Comparison of ENCODE assay signal across 14 cellular contexts in the genomic region with DNA sequence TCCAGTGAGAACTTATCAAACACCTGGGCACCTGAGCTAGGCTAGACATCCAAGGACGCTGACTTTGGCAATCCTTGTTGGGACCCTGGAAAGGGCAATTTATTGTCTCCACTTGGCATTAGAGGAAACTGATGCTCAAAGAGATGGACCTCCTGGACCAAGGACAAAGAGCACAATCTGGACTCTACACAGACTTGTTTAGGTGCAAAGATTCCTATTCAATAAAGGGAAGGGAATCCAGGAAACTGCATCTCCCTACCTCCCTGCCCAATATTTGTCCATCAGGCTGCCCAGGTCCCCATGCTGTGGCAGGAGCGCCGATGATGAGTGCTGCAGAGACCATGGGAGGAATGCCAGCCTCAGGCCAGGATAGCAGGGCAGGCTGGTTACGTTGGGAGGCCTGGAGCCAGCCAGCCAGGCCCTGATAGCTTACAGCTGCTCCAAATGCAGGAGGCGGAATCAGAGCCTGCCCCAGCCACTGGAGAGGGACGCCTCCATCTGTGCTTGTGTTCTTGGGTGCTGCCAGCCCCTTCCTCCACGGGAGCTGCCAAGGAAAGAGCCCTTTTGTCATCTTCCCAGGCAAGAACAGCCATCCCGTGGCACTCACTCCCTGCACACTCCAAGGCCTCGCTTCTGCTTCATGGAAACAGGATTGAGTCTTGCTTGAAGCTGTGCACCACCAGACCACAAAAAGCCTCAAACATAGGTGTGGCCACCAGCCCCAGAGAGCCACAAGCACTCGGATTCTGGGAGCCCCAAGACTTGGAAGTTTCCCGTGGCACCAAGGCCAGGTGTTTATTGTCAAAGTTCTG. TPM values are rescaled to one million over a fixed set of nuclear protein-coding genes. Genes with fewer than 3 reads are reported as not detected.
DNase-seq lines count a peak whose midpoint lies in the region; ATAC-seq, FAIRE-seq and TF ChIP-seq lines count a peak whose summit lies in the region.
"Had no signal": no experiment of that assay in that cellular context is flagged by ENCODE, and none has a peak within 500 bp of the region (broad histone marks: within the 10 kb centered on the region; RNA-seq: fewer than 3 reads in every experiment).

No MANE protein-coding gene starts in this region.

- peak overlapping the region; percentile 95 for H2BK120ac ChIP-seq in IMR-90 (ENCODE audit: low read depth, low read length)

- H2BK5ac ChIP-seq in IMR-90 (ENCODE audit: low read depth, low read length, poor library complexity, severe bottlenecking), result peak overlapping the region; percentile 74

- POLR2A ChIA-PET in IMR-90 (lab: Charles Lee; ENCODE audit: unreplicated experiment) (no interaction called here), HepG2 (lab: Yijun Ruan, JAX) (interaction anchor here (1.2 to 36.8 kb wide), 9 partner anchors 14 to 152 kb away, joined by 3 to 1537 read pairs (median 9); a partner anchor contains a TSS)

- dilution Hi-C loops in IMR-90 (cut with HindIII; ENCODE audit: low sequenced_read_pairs, unreplicated experiment), result no loop called here

- peak overlapping the region; percentile 20 for H3K18ac ChIP-seq in IMR-90 (ENCODE audit: low read depth, low read length)

- H2BK15ac ChIP-seq in IMR-90 (ENCODE audit: low read depth, low read length), result peak overlapping the region; percentile 56; the same call in 2 of the 3 replicates

- peak overlapping the region; percentile 64 for H2AFZ ChIP-seq in IMR-90 (replicated peaks; ENCODE audit: low read length, poor library complexity)
- H2AFZ ChIP-seq in HepG2 (ENCODE audit: low read length), result no peak overlapping the region

- peaks cover 7% of the 10 kb centered on the region for H3K4me1 Mint-ChIP-seq in activated T-cell treated with anti-CD3 and anti-CD28 coated beads, Interleukin-2, amount 50 U/mL, for 24 hours (ENCODE audit: low read depth)
- H3K4me1 Mint-ChIP-seq: activated naive CD4-positive, alpha-beta T cell treated with anti-CD3 and anti-CD28 coated beads, Interleukin-2, amount 50 U/mL, for 24 hours had no signal

- no peak overlapping the region for H3K4me3 Mint-ChIP-seq in activated T-cell treated with anti-CD3 and anti-CD28 coated beads, Interleukin-2, amount 50 U/mL, for 24 hours
- H3K4me3 Mint-ChIP-seq: activated naive CD4-positive, alpha-beta T cell treated with anti-CD3 and anti-CD28 coated beads, Interleukin-2, amount 50 U/mL, for 24 hours; CD4-positive, CD25-positive, alpha-beta regulatory T cell; stimulated activated memory B cell treated with anti-CD40 and anti-IgM and Interleukin-4, amounts not matched to agents 10 μg/mL and 1 μg/mL and 100 μg/mL, for 72 hours had no signal

- no peak for FAIRE-seq in HepG2 (lab: Jason Lieb, UNC)

- TF ChIP-seq RAD21 in IMR-90 (IDR thresholded peaks at IDR 0.05; ENCODE audit: low read length) (no peak), HepG2 (CRISPR knock-in tag; IDR thresholded peaks at IDR 0.05) (no peak)

- H3K79me1 ChIP-seq in IMR-90 (ENCODE audit: low read depth in 1 of 2, low read length in 2 of 2), result peaks cover 0 to 7% of the 10 kb centered on the region in 2 experiments; a peak in 1 of 4 replicates

- no peak overlapping the region for H3K56ac ChIP-seq in IMR-90 (ENCODE audit: extremely low read depth, insufficient read depth, low read length)

- H3K27me3 Mint-ChIP-seq in activated T-cell treated with anti-CD3 and anti-CD28 coated beads, Interleukin-2, amount 50 U/mL, for 24 hours, result no peaks in the 10 kb centered on the region
- H3K27me3 Mint-ChIP-seq: activated naive CD4-positive, alpha-beta T cell treated with anti-CD3 and anti-CD28 coated beads, Interleukin-2, amount 50 U/mL, for 24 hours had no signal

- no peaks in the 10 kb centered on the region for H3K9me3 Mint-ChIP-seq in activated T-cell treated with anti-CD3 and anti-CD28 coated beads, Interleukin-2, amount 50 U/mL, for 24 hours
- H3K9me3 Mint-ChIP-seq: activated naive CD4-positive, alpha-beta T cell treated with anti-CD3 and anti-CD28 coated beads, Interleukin-2, amount 50 U/mL, for 24 hours; stimulated activated memory B cell treated with anti-CD40 and anti-IgM and Interleukin-4, amounts not matched to agents 10 μg/mL and 1 μg/mL and 100 μg/mL, for 72 hours had no signal

- DNase-seq in IMR-90, result no peak
- peak; percentile 82 for DNase-seq in coronary artery (ENCODE audit: low spot score)
- no peak for DNase-seq in HepG2 (ENCODE audit: low spot score)
- DNase-seq in stimulated activated CD8-positive, alpha-beta memory T cell treated with anti-CD3 and anti-CD28 coated beads, Interleukin-4, amount 100 ng/mL, for 48 hours, result peak; percentile 10
- no peak for DNase-seq in stimulated activated CD4-positive, alpha-beta T cell treated with anti-CD3 and anti-CD28 coated beads, Interleukin-12 subunit alpha, Interleukin-12 subunit beta, amount 100 ng/mL, for 4 hours
- DNase-seq in DMS153 (lab: John Stamatoyannopoulos, UW), result no peak
- DNase-seq in activated T-cell treated with anti-CD3 and anti-CD28 coated beads, Interleukin-2, amount 50 U/mL, for 24 hours, result no peak
- DNase-seq: CD4-positive, CD25-positive, alpha-beta regulatory T cell; NCI-H187; stimulated activated CD4-positive, alpha-beta T cell treated with anti-CD3 and anti-CD28 coated beads, Interleukin-4, amount 100 ng/mL, for 1 hour had no signal

- in situ Hi-C loops in IMR-90 (cut with MboI; ENCODE audit: low sequenced_read_pairs) (no loop called here), HepG2 (cut with HindIII; ENCODE audit: extremely low pct_ligation_motif_present, low pct_unique_long_range_greater_than_20kb) (loop anchor here (5.0 kb wide), 1 partner anchor 144 kb away; a partner anchor contains a TSS)

- no peaks in the 10 kb centered on the region for H4K20me1 ChIP-seq in IMR-90 (ENCODE audit: insufficient read depth, low read length)
- H4K20me1 ChIP-seq in HepG2 (ENCODE audit: insufficient read depth, low read length), result no peaks in the 10 kb centered on the region

- H2BK20ac ChIP-seq in IMR-90 (ENCODE audit: low read depth, low read length), result peak overlapping the region; percentile 88

- no peak overlapping the region for H3K9ac ChIP-seq in IMR-90 (ENCODE audit: low read depth, low read length)
- H3K9ac ChIP-seq in HepG2 (ENCODE audit: insufficient read depth, low read depth, low read length), result peak overlapping the region; percentile 91

- no TSS peak for BruUV-seq in IMR-90 (replicated peaks; lab: Mats Ljungman, UMichigan)
- BruUV-seq in HepG2 (replicated peaks; lab: Mats Ljungman, UMichigan), result no TSS peak

- peak overlapping the region; percentile 87 for H2AK5ac ChIP-seq in IMR-90 (ENCODE audit: low read depth, low read length)

- peak overlapping the region; percentile 46 to 52 for H4K8ac ChIP-seq in IMR-90 (ENCODE audit: low read depth in 2 of 2, low read length in 2 of 2)

- H3K23ac ChIP-seq in IMR-90 (ENCODE audit: low read depth, low read length), result peak overlapping the region; percentile 64; the same call in 1 of the 2 replicates

- TF ChIP-seq EP300 in HepG2 (IDR thresholded peaks at IDR 0.05; ENCODE audit: low read depth in 2 of 2, low read length in 2 of 2) (no peak), HepG2 (CRISPR knock-in tag; IDR thresholded peaks at IDR 0.05; ENCODE audit: borderline replicate concordance) (no peak)

- H3K36me3 ChIP-seq in IMR-90 (ENCODE audit: control insufficient read depth, insufficient read depth, low read length), result no peaks in the 10 kb centered on the region
- H3K36me3 ChIP-seq in HepG2 (replicated peaks in 1 of 2; ENCODE audit: control insufficient read depth in 1 of 2, insufficient read depth in 2 of 2, low read length in 2 of 2), result peaks cover 0 to 2% of the 10 kb centered on the region in 2 experiments; a peak in 3 of 5 replicates
- H3K36me3 ChIP-seq: prostate gland had no signal

- peaks cover 44% of the 10 kb centered on the region for H3K4me1 ChIP-seq in IMR-90 (ENCODE audit: control insufficient read depth, insufficient read depth, low read length)
- H3K4me1 ChIP-seq in HepG2 (ENCODE audit: insufficient read depth, low read length), result peaks cover 98% of the 10 kb centered on the region
- H3K4me1 ChIP-seq: prostate gland had no signal

- H3K4me2 ChIP-seq in IMR-90 (ENCODE audit: low read depth, low read length), result no peak overlapping the region
- H3K4me2 ChIP-seq in HepG2 (ENCODE audit: low read depth, low read length), result peak overlapping the region; percentile 93

- peak overlapping the region; percentile 80 for H4K91ac ChIP-seq in IMR-90 (ENCODE audit: insufficient read depth, low read depth, low read length)

- ATAC-seq in IMR-90 (ENCODE audit: low read depth), result no peak
- no peak for ATAC-seq in HepG2
- ATAC-seq in HG03025 (IDR thresholded peaks at IDR 0.05; ENCODE audit: low FRiP score, unreplicated experiment), result no peak
- ATAC-seq: stimulated activated memory B cell treated with anti-CD40 and anti-IgM and Interleukin-4, amounts not matched to agents 10 μg/mL and 1 μg/mL and 100 μg/mL, for 72 hours had no signal

- CTCF ChIA-PET in IMR-90 (lab: Yijun Ruan, JAX) (no interaction called here), HepG2 (lab: Yijun Ruan, JAX; ENCODE audit: low intra/inter-chr PET ratio, low total read pairs) (no interaction called here)

- peak overlapping the region; percentile 23 for H4K5ac ChIP-seq in IMR-90 (ENCODE audit: low read depth, low read length)

- H3K27ac ChIP-seq in IMR-90 (ENCODE audit: insufficient read depth, low read length) (peak overlapping the region; percentile 0; the same call in 1 of the 2 replicates), coronary artery (peak overlapping the region; percentile 28 to 86), HepG2 (ENCODE audit: extremely low read length, insufficient read depth, low read length) (peak overlapping the region; percentile 93)
- H3K27ac ChIP-seq: prostate gland had no signal

- no peak for TF ChIP-seq CTCF in IMR-90 (conservative IDR thresholded peaks at IDR 0.05; ENCODE audit: low read depth, low read length)
- TF ChIP-seq CTCF in coronary artery (IDR thresholded peaks at IDR 0.05), result no peak
- no peak for TF ChIP-seq CTCF in HepG2 (CRISPR knock-in tag; IDR thresholded peaks at IDR 0.05)

- H2AK9ac ChIP-seq in IMR-90 (replicated peaks; ENCODE audit: low read depth, low read length, poor library complexity), result peak overlapping the region; percentile 0

- no peaks in the 10 kb centered on the region for H3K9me3 ChIP-seq in IMR-90 (ENCODE audit: control insufficient read depth, insufficient read depth, low read length)
- no peaks in the 10 kb centered on the region for H3K9me3 ChIP-seq in HepG2 (ENCODE audit: low read length)
- H3K9me3 ChIP-seq: prostate gland had no signal

- H3K14ac ChIP-seq in IMR-90 (replicated peaks; ENCODE audit: low read depth, low read length), result peak overlapping the region; percentile 81

- 60% methylated on average over 5 of the region's 11 CpGs; no CpG with 5 or more reads in 1 of the 2 experiments for WGBS in IMR-90 (ENCODE audit: extremely low coverage in 2 of 2, insufficient read length in 1 of 2), 2 experiments
- WGBS in HepG2 (ENCODE audit: low lambda C conversion rate), result 80% methylated on average over 6 of the region's 11 CpGs

- peaks cover 77% of the 10 kb centered on the region for H3K79me2 ChIP-seq in HepG2 (ENCODE audit: insufficient read depth, low read length)

- H3K9me1 ChIP-seq in IMR-90 (ENCODE audit: insufficient read depth, low read length), result peaks cover 53% of the 10 kb centered on the region

- no peaks in the 10 kb centered on the region for H3K27me3 ChIP-seq in IMR-90 (ENCODE audit: control insufficient read depth, insufficient read depth, low read length)
- H3K27me3 ChIP-seq in HepG2 (ENCODE audit: control insufficient read depth in 1 of 2, insufficient read depth in 2 of 2, low read length in 2 of 2), result no peaks in the 10 kb centered on the region; a peak in 1 of 5 replicates

- intact Hi-C loops in IMR-90 (cut with micrococcal nuclease), result no loop called here
- intact Hi-C loops in HepG2 (cut with micrococcal nuclease; ENCODE audit: unreplicated experiment), result loop anchor here (10.0 kb wide), 1 partner anchor 414 kb away; no protein-coding TSS in a partner anchor

- no peaks in the 10 kb centered on the region for H3K36me3 Mint-ChIP-seq in activated T-cell treated with anti-CD3 and anti-CD28 coated beads, Interleukin-2, amount 50 U/mL, for 24 hours (ENCODE audit: low read depth)
- H3K36me3 Mint-ChIP-seq: activated naive CD4-positive, alpha-beta T cell treated with anti-CD3 and anti-CD28 coated beads, Interleukin-2, amount 50 U/mL, for 24 hours had no signal

- H3K27ac Mint-ChIP-seq in activated T-cell treated with anti-CD3 and anti-CD28 coated beads, Interleukin-2, amount 50 U/mL, for 24 hours, result no peak overlapping the region
- H3K27ac Mint-ChIP-seq: activated naive CD4-positive, alpha-beta T cell treated with anti-CD3 and anti-CD28 coated beads, Interleukin-2, amount 50 U/mL, for 24 hours; CD4-positive, CD25-positive, alpha-beta regulatory T cell; stimulated activated memory B cell treated with anti-CD40 and anti-IgM and Interleukin-4, amounts not matched to agents 10 μg/mL and 1 μg/mL and 100 μg/mL, for 72 hours had no signal

- TF ChIP-seq POLR2A in IMR-90 (IDR thresholded peaks at IDR 0.05; ENCODE audit: low read depth, low read length), result no peak
- no peak; a peak in 1 of 4 replicates for TF ChIP-seq POLR2A in HepG2 (IDR thresholded peaks at IDR 0.05; ENCODE audit: insufficient read depth in 1 of 2, low read depth in 2 of 2, low read length in 2 of 2)

- H3K4me3 ChIP-seq in IMR-90 (ENCODE audit: insufficient read depth, low read depth, low read length) (no peak overlapping the region), coronary artery (no peak overlapping the region), HepG2 (replicated peaks in 1 of 3; ENCODE audit: insufficient read depth in 1 of 3, low read depth in 2 of 3, low read length in 3 of 3) (peak overlapping the region in 2 of 3 experiments; percentile 50 to 72; a peak in 4 of 6 replicates)
- H3K4me3 ChIP-seq: prostate gland had no signal

- H3K4ac ChIP-seq in IMR-90 (ENCODE audit: low read depth, low read length), result peak overlapping the region; percentile 89

RNA-seq across cellular contexts. Expression of a gene that starts 60.0 kb away (rescaled TPM):
- total RNA-seq in IMR-90 (2012; rRNA removed) (9.0 and 10.3 TPM in 2 replicates), HepG2 (2016; rRNA removed; fragmentation: Illumina TruSeq; extraction: Trizol) (22.0 and 22.8 TPM in 2 replicates)
- polyA plus RNA-seq in IMR-90 (2012; rRNA removed) (13.6 and 14.8 TPM in 2 replicates), HepG2 (2011; rRNA removed) (15.2 and 17.3 TPM in 2 replicates)
- polyA plus RNA-seq in IMR-90 (2012; cell fraction: cytosol; rRNA removed), result 12.6 and 13.7 TPM in 2 replicates
- 34.4 and 38.9 TPM in 2 replicates for polyA plus RNA-seq in IMR-90 (2012; cell fraction: nucleus; rRNA removed; ENCODE audit: low replicate concordance)
- 4.7 and 4.9 TPM in 2 replicates for total RNA-seq in HepG2 (2016; cell fraction: cytosol; rRNA removed; fragmentation: Illumina TruSeq; extraction: Trizol; ENCODE audit: low read depth)
- 18.5 and 23.5 TPM in 2 replicates for total RNA-seq in HepG2 (2016; cell fraction: insoluble cytoplasmic fraction; rRNA removed; fragmentation: Illumina TruSeq; extraction: Trizol)
- total RNA-seq in HepG2 (2016; cell fraction: membrane; rRNA removed; fragmentation: Illumina TruSeq; extraction: Trizol), result 12.9 and 13.2 TPM in 2 replicates
- total RNA-seq in HepG2 (2016; cell fraction: nucleus; rRNA removed; fragmentation: Illumina TruSeq; extraction: Trizol), result 16.8 and 19.0 TPM in 2 replicates
- 9.2 and 11.9 TPM in 2 replicates for polyA plus RNA-seq in HepG2 (2011; cell fraction: cytosol; rRNA removed)
- 20.1 and 23.4 TPM in 2 replicates for polyA plus RNA-seq in HepG2 (2011; cell fraction: nucleus; rRNA removed)
- 13.4 and 14.5 TPM in 2 replicates for polyA plus RNA-seq in HepG2 (2012)
- 5.3 and 5.4 TPM in 2 replicates for polyA plus RNA-seq in HepG2 (2016; cell fraction: cytosol; fragmentation: Illumina TruSeq; extraction: Trizol; ENCODE audit: low read depth)
- 19.1 and 22.3 TPM in 2 replicates for polyA plus RNA-seq in HepG2 (2016; cell fraction: insoluble cytoplasmic fraction; fragmentation: Illumina TruSeq; extraction: Trizol; ENCODE audit: low read depth)
- 8.7 and 10.7 TPM in 2 replicates for polyA plus RNA-seq in HepG2 (2016; cell fraction: membrane; fragmentation: Illumina TruSeq; extraction: Trizol; ENCODE audit: low read depth)
- 19.4 and 22.9 TPM in 2 replicates for polyA plus RNA-seq in HepG2 (2016; cell fraction: nucleus; fragmentation: Illumina TruSeq; extraction: Trizol; ENCODE audit: insufficient read depth, low read depth)
- polyA minus RNA-seq in HepG2 (2011; rRNA and poly(A)+ RNA removed; ENCODE audit: low replicate concordance), result 14.3 and 29.5 TPM in 2 replicates
- polyA minus RNA-seq in HepG2 (2011; cell fraction: cytosol; rRNA and poly(A)+ RNA removed), result 11.9 and 13.8 TPM in 2 replicates
- polyA minus RNA-seq in HepG2 (2011; cell fraction: nucleus; rRNA and poly(A)+ RNA removed), result 28.6 and 28.8 TPM in 2 replicates

Comparison
In these comparisons a context has a peak if more than half of its experiments do, and no peak if none do; other contexts are left out.
1. DNase-seq: peak in coronary artery (single experiment) and stimulated activated CD8-positive, alpha-beta memory T cell treated with anti-CD3 and anti-CD28 coated beads, Interleukin-4, amount 100 ng/mL, for 48 hours (single experiment); none in IMR-90 (single experiment), HepG2 (single experiment), stimulated activated CD4-positive, alpha-beta T cell treated with anti-CD3 and anti-CD28 coated beads, Interleukin-12 subunit alpha, Interleukin-12 subunit beta, amount 100 ng/mL, for 4 hours (single experiment), DMS153 (single experiment) and activated T-cell treated with anti-CD3 and anti-CD28 coated beads, Interleukin-2, amount 50 U/mL, for 24 hours (single experiment).
2. H3K27ac ChIP-seq: peak in every context shown above with its lines; median percentile 93 in HepG2; 57 in coronary artery; 0 in IMR-90.
3. H3K4me3 ChIP-seq: peak in HepG2 (2 of 3); none in IMR-90 (single experiment) and coronary artery (single experiment).